ENCODE assay signal across 33 cellular contexts in the genomic region with DNA sequence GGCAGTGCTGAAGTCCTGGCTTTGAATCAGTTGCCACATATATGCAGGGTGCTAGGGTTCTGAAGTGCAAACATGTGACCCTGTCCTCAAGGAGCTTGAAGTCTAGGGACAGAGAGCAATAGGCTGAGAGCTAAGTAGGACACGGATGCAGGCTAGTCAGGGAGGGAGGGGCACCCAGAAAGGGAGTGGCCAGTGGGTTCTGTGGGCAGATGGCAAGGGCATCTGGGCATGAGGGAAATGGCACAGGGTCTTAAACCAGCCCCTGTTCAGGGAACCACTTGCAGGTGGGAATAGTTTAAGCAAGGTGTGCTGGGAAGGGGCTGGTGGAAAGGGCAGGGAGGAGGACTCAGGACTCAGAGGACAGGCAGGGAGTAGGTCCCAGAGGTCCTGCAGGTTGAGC. TPM values are rescaled to one million over a fixed set of nuclear protein-coding genes. Genes with fewer than 3 reads are reported as not detected.
"Had no signal": no experiment of that assay in that cellular context is flagged by ENCODE, and none has a peak within 500 bp of the region (broad histone marks: within the 10 kb centered on the region; RNA-seq: fewer than 3 reads in every experiment).

No MANE protein-coding gene starts in this region.

- H3K27ac Mint-ChIP-seq: activated B cell treated with CpG ODN at 0.5 μM for 24 hours; activated CD4-positive, alpha-beta memory T cell treated with anti-CD3 and anti-CD28 coated beads for 36 hours; activated CD4-positive, alpha-beta T cell treated with anti-CD3 and anti-CD28 coated beads, Interleukin-2, amount 10 ng/mL, durations not matched to agents 24 days and 14 days; activated CD8-positive, alpha-beta memory T cell treated with anti-CD3 and anti-CD28 coated beads, Interleukin-2, amount 10 ng/mL, durations not matched to agents 7 days and 5 days; activated CD8-positive, alpha-beta T cell treated with anti-CD3 and anti-CD28 coated beads for 36 hours; activated naive CD4-positive, alpha-beta T cell treated with anti-CD3 and anti-CD28 coated beads for 36 hours; activated naive CD4-positive, alpha-beta T cell treated with anti-CD3 and anti-CD28 coated beads, Interleukin-2, amount 50 U/mL, for 72 hours; activated naive CD8-positive, alpha-beta T cell treated with anti-CD3 and anti-CD28 coated beads for 36 hours; activated T-cell treated with anti-CD3 and anti-CD28 coated beads, Interleukin-2, amount 50 U/mL, for 72 hours; activated T-helper 1 cell treated with anti-CD3 and anti-CD28 coated beads, Interleukin-12 subunit alpha, Interleukin-12 subunit beta, Interleukin-2, Interleukin-4 antibody, amounts not matched to agents 30 ng/mL and 10 ng/mL and 1 ng/mL, durations not matched to agents 14 hours and 24 hours and 36 hours; activated T-helper 17 cell treated with anti-CD3 and anti-CD28 coated beads, Interleukin-2, amount 50 U/mL, for 72 hours; T-cell; T-helper 17 cell had no signal

- H3K27ac ChIP-seq: adrenal gland, body of pancreas, brain microvascular endothelial cell, breast epithelium, VCaP had no signal

- H3K27me3 ChIP-seq: adrenal gland, body of pancreas, brain microvascular endothelial cell, breast epithelium had no signal

- H3K4me1 Mint-ChIP-seq: activated B cell treated with CpG ODN at 0.5 μM for 24 hours; activated CD4-positive, alpha-beta T cell treated with anti-CD3 and anti-CD28 coated beads, Interleukin-2, amount 10 ng/mL, durations not matched to agents 24 days and 14 days; activated CD8-positive, alpha-beta memory T cell treated with anti-CD3 and anti-CD28 coated beads, Interleukin-2, amount 10 ng/mL, durations not matched to agents 7 days and 5 days; activated naive CD8-positive, alpha-beta T cell treated with anti-CD3 and anti-CD28 coated beads for 36 hours; activated T-helper 17 cell treated with anti-CD3 and anti-CD28 coated beads, Interleukin-2, amount 50 U/mL, for 72 hours; T-cell; T-helper 17 cell had no signal

- H3K4me1 ChIP-seq: adrenal gland, body of pancreas, breast epithelium had no signal

- H3K9me3 ChIP-seq: adrenal gland, body of pancreas, breast epithelium had no signal

- H3K9me3 Mint-ChIP-seq: activated B cell treated with CpG ODN at 0.5 μM for 24 hours; activated naive CD4-positive, alpha-beta T cell treated with anti-CD3 and anti-CD28 coated beads, Interleukin-2, amount 50 U/mL, for 72 hours; activated T-cell treated with anti-CD3 and anti-CD28 coated beads, Interleukin-2, amount 50 U/mL, for 4 hours; activated T-helper 1 cell treated with anti-CD3 and anti-CD28 coated beads, Interleukin-12 subunit alpha, Interleukin-12 subunit beta, Interleukin-2, Interleukin-4 antibody, amounts not matched to agents 30 ng/mL and 10 ng/mL and 1 ng/mL, durations not matched to agents 14 hours and 24 hours and 36 hours; activated T-helper 17 cell treated with anti-CD3 and anti-CD28 coated beads, Interleukin-2, amount 50 U/mL, for 72 hours had no signal

- H3K36me3 ChIP-seq: adrenal gland, brain microvascular endothelial cell, breast epithelium had no signal

- H3K4me3 ChIP-seq: adrenal gland, body of pancreas, breast epithelium had no signal

- ATAC-seq: activated CD8-positive, alpha-beta memory T cell treated with anti-CD3 and anti-CD28 coated beads, Interleukin-2, amount 10 ng/mL, durations not matched to agents 7 days and 5 days; activated CD8-positive, alpha-beta T cell treated with anti-CD3 and anti-CD28 coated beads for 36 hours; activated naive CD4-positive, alpha-beta T cell treated with anti-CD3 and anti-CD28 coated beads, Interleukin-2, amount 50 U/mL, for 72 hours; activated T-cell treated with anti-CD3 and anti-CD28 coated beads, Interleukin-2, amount 50 U/mL, for 4 hours; activated T-cell treated with anti-CD3 and anti-CD28 coated beads, Interleukin-2, amount 50 U/mL, for 72 hours; activated T-helper 17 cell treated with anti-CD3 and anti-CD28 coated beads, Interleukin-2, amount 50 U/mL, for 72 hours; body of pancreas; T-cell; T-helper 17 cell had no signal

- H3K36me3 Mint-ChIP-seq: activated CD4-positive, alpha-beta memory T cell treated with anti-CD3 and anti-CD28 coated beads for 36 hours; activated CD8-positive, alpha-beta memory T cell treated with anti-CD3 and anti-CD28 coated beads, Interleukin-2, amount 10 ng/mL, durations not matched to agents 7 days and 5 days; activated naive CD4-positive, alpha-beta T cell treated with anti-CD3 and anti-CD28 coated beads, Interleukin-2, amount 50 U/mL, for 72 hours; activated naive CD8-positive, alpha-beta T cell treated with anti-CD3 and anti-CD28 coated beads for 36 hours; T-cell had no signal

- H3K4me3 Mint-ChIP-seq: activated B cell treated with CpG ODN at 0.5 μM for 24 hours; activated CD4-positive, alpha-beta memory T cell treated with anti-CD3 and anti-CD28 coated beads for 36 hours; activated CD4-positive, alpha-beta T cell treated with anti-CD3 and anti-CD28 coated beads, Interleukin-2, amount 10 ng/mL, durations not matched to agents 24 days and 14 days; activated CD8-positive, alpha-beta memory T cell treated with anti-CD3 and anti-CD28 coated beads, Interleukin-2, amount 10 ng/mL, durations not matched to agents 7 days and 5 days; activated CD8-positive, alpha-beta T cell treated with anti-CD3 and anti-CD28 coated beads for 36 hours; activated naive CD4-positive, alpha-beta T cell treated with anti-CD3 and anti-CD28 coated beads for 36 hours; activated naive CD8-positive, alpha-beta T cell treated with anti-CD3 and anti-CD28 coated beads for 36 hours; activated T-cell treated with anti-CD3 and anti-CD28 coated beads, Interleukin-2, amount 50 U/mL, for 4 hours; activated T-cell treated with anti-CD3 and anti-CD28 coated beads, Interleukin-2, amount 50 U/mL, for 72 hours; activated T-helper 1 cell treated with anti-CD3 and anti-CD28 coated beads, Interleukin-12 subunit alpha, Interleukin-12 subunit beta, Interleukin-2, Interleukin-4 antibody, amounts not matched to agents 30 ng/mL and 10 ng/mL and 1 ng/mL, durations not matched to agents 14 hours and 24 hours and 36 hours; activated T-helper 17 cell treated with anti-CD3 and anti-CD28 coated beads, Interleukin-2, amount 50 U/mL, for 72 hours; T-cell; T-helper 17 cell had no signal

- DNase-seq: activated B cell treated with CpG ODN at 0.5 μM for 24 hours; activated CD4-positive, alpha-beta memory T cell treated with anti-CD3 and anti-CD28 coated beads for 36 hours; activated CD4-positive, alpha-beta T cell treated with anti-CD3 and anti-CD28 coated beads for 4 hours; activated CD4-positive, alpha-beta T cell treated with anti-CD3 and anti-CD28 coated beads, Interleukin-2, amount 10 ng/mL, durations not matched to agents 24 days and 14 days; activated CD4-positive, alpha-beta T cell treated with anti-CD3 and anti-CD28 coated beads, Interleukin-2, amount 50 U/mL, for 1 hour; activated CD4-positive, alpha-beta T cell treated with anti-CD3 and anti-CD28 coated beads, Interleukin-2, amount 50 U/mL, for 4 hours; activated CD4-positive, CD25-positive, alpha-beta regulatory T cell treated with anti-CD3 and anti-CD28 coated beads, Interleukin-2, amount 50 U/mL, for 72 hours; activated CD8-positive, alpha-beta memory T cell treated with anti-CD3 and anti-CD28 coated beads, Interleukin-2, amount 10 ng/mL, durations not matched to agents 7 days and 5 days; activated CD8-positive, alpha-beta T cell treated with anti-CD3 and anti-CD28 coated beads for 36 hours; activated effector memory CD4-positive, alpha-beta T cell treated with anti-CD3 and anti-CD28 coated beads, Interleukin-2, amount 50 U/mL, for 16 hours; activated gamma-delta T cell treated with Interleukin-2 at 50 U/mL for 16 hours; activated naive CD4-positive, alpha-beta T cell; activated naive CD4-positive, alpha-beta T cell treated with anti-CD3 and anti-CD28 coated beads for 36 hours; activated naive CD4-positive, alpha-beta T cell treated with anti-CD3 and anti-CD28 coated beads, Interleukin-2, amount 50 U/mL, for 16 hours; activated naive CD8-positive, alpha-beta T cell treated with anti-CD3 and anti-CD28 coated beads for 36 hours; activated T-cell treated with anti-CD3 and anti-CD28 coated beads for 4 hours; activated T-cell treated with anti-CD3 and anti-CD28 coated beads, Interleukin-2, amount 50 U/mL, for 1 hour; activated T-cell treated with anti-CD3 and anti-CD28 coated beads, Interleukin-2, amount 50 U/mL, for 4 hours; activated T-cell treated with anti-CD3 and anti-CD28 coated beads, Interleukin-2, amount 50 U/mL, for 72 hours; adrenal gland; amniotic stem cell; aorta; body of pancreas; brain microvascular endothelial cell; central memory CD4-positive, alpha-beta T cell; T-cell; T-helper 17 cell; T1000 had no signal

RNA-seq across cellular contexts. Expression of gene EPHB1, which starts 46.4 kb away (rescaled TPM):
- total RNA-seq: activated naive CD8-positive, alpha-beta T cell treated with anti-CD3 and anti-CD28 coated beads for 36 hours had no signal
